Comparison of ENCODE assay signal across 20 cellular contexts in genomic region chr2:24894750-24895149, GRCh38.
"Had no signal": no experiment of that assay in that cellular context is flagged by ENCODE, and none has a peak within 500 bp of the region (broad histone marks: within the 10 kb centered on the region; RNA-seq: fewer than 3 reads in every experiment).

No MANE protein-coding gene starts in this region.

- ATAC-seq: activated CD4-positive, alpha-beta T cell treated with anti-CD3 and anti-CD28 coated beads for 36 hours; esophagus mucosa; natural killer cell had no signal

- H3K4me1 Mint-ChIP-seq: activated B cell treated with CpG ODN at 0.5 μM for 24 hours; activated CD4-positive, alpha-beta T cell treated with anti-CD3 and anti-CD28 coated beads for 36 hours; activated naive CD8-positive, alpha-beta T cell treated with anti-CD3 and anti-CD28 coated beads for 36 hours; mesothelial cell of epicardium; natural killer cell had no signal

- H3K27ac ChIP-seq: left ventricle myocardium inferior, thoracic aorta, upper lobe of left lung had no signal

- H3K4me3 Mint-ChIP-seq: activated B cell treated with CpG ODN at 0.5 μM for 24 hours; activated CD4-positive, alpha-beta T cell treated with anti-CD3 and anti-CD28 coated beads for 36 hours; activated naive CD8-positive, alpha-beta T cell treated with anti-CD3 and anti-CD28 coated beads for 36 hours; mesothelial cell of epicardium; natural killer cell had no signal

- H3K27me3 Mint-ChIP-seq: activated B cell treated with CpG ODN at 0.5 μM for 24 hours; activated CD4-positive, alpha-beta T cell treated with anti-CD3 and anti-CD28 coated beads for 36 hours; activated naive CD8-positive, alpha-beta T cell treated with anti-CD3 and anti-CD28 coated beads for 36 hours; progenitor cell of endocrine pancreas had no signal

- H3K4me3 ChIP-seq: left ventricle myocardium inferior, thoracic aorta, upper lobe of left lung had no signal

- H3K36me3 ChIP-seq: left ventricle myocardium inferior, thoracic aorta, upper lobe of left lung had no signal

- DNase-seq: activated B cell treated with CpG ODN at 0.5 μM for 24 hours; activated CD4-positive, alpha-beta T cell treated with anti-CD3 and anti-CD28 coated beads for 36 hours; activated CD4-positive, alpha-beta T cell treated with anti-CD3 and anti-CD28 coated beads, Interleukin-2, amount 50 U/mL, for 48 hours; activated naive CD4-positive, alpha-beta T cell treated with Interleukin-2 at 50 U/mL for 16 hours; activated naive CD8-positive, alpha-beta T cell treated with anti-CD3 and anti-CD28 coated beads for 36 hours; activated T-cell treated with anti-CD3 and anti-CD28 coated beads, Interleukin-2, amount 50 U/mL, for 48 hours; central memory CD4-positive, alpha-beta T cell; effector memory CD4-positive, alpha-beta T cell; hippocampal formation; left ventricle myocardium inferior; natural killer cell; retina; stimulated activated CD4-positive, alpha-beta T cell treated with anti-CD3 and anti-CD28 coated beads, Interleukin-4, amount 100 ng/mL, for 1 hour; stimulated activated naive CD4-positive, alpha-beta T cell treated with Interleukin-2 at 50 U/mL for 16 hours; T1000; upper lobe of left lung had no signal

- H3K27ac Mint-ChIP-seq: activated B cell treated with CpG ODN at 0.5 μM for 24 hours; activated CD4-positive, alpha-beta T cell treated with anti-CD3 and anti-CD28 coated beads for 36 hours; activated naive CD8-positive, alpha-beta T cell treated with anti-CD3 and anti-CD28 coated beads for 36 hours; mesothelial cell of epicardium; natural killer cell; progenitor cell of endocrine pancreas had no signal

- H3K27me3 ChIP-seq: upper lobe of left lung had no signal
